In the genomic region with DNA sequence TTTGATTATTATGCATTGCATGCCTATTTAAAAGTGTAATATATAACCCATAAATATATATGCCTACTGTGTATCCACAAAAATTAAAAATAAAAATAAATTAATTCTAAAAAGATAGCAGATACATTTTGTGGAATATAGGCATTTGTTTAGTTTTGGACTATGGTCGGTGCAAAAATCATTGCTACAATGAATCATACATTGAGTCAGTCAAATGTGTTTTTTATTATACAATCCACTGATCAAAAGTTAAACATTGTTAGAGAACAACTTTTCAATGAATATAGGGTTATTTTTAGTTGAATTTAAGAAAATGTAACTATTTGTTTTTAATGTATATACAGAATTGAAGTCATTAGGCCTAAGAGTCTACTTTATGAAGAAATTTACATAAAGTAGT, we compare ENCODE assay signal across 35 cellular contexts.
"Had no signal": no experiment of that assay in that cellular context is flagged by ENCODE, and none has a peak within 500 bp of the region (broad histone marks: within the 10 kb centered on the region; RNA-seq: fewer than 3 reads in every experiment).

No MANE protein-coding gene starts in this region.

- FAIRE-seq: astrocyte, TTC549 had no signal

- DNase-seq: activated CD4-positive, alpha-beta memory T cell treated with anti-CD3 and anti-CD28 coated beads for 36 hours; activated CD4-positive, alpha-beta T cell treated with anti-CD3 and anti-CD28 coated beads for 1 hour; activated CD4-positive, alpha-beta T cell treated with anti-CD3 and anti-CD28 coated beads for 36 hours; activated CD4-positive, alpha-beta T cell treated with anti-CD3 and anti-CD28 coated beads, Interleukin-2, amount 10 ng/mL, durations not matched to agents 24 days and 14 days; activated CD4-positive, alpha-beta T cell treated with anti-CD3 and anti-CD28 coated beads, Interleukin-2, amount 50 U/mL, for 1 hour; activated CD4-positive, alpha-beta T cell treated with anti-CD3 and anti-CD28 coated beads, Interleukin-2, amount 50 U/mL, for 4 hours; activated CD4-positive, CD25-positive, alpha-beta regulatory T cell; activated CD8-positive, alpha-beta memory T cell treated with anti-CD3 and anti-CD28 coated beads, Interleukin-2, amount 50 U/mL, for 4 hours; activated CD8-positive, alpha-beta T cell treated with anti-CD3 and anti-CD28 coated beads for 36 hours; activated effector memory CD4-positive, alpha-beta T cell treated with anti-CD3 and anti-CD28 coated beads, Interleukin-2, amount 50 U/mL, for 16 hours; activated gamma-delta T cell treated with Interleukin-2 at 50 U/mL for 16 hours; activated naive CD4-positive, alpha-beta T cell; activated naive CD4-positive, alpha-beta T cell treated with anti-CD3 and anti-CD28 coated beads for 36 hours; activated naive CD4-positive, alpha-beta T cell treated with anti-CD3 and anti-CD28 coated beads, Interleukin-2, amount 50 U/mL, for 16 hours; activated naive CD8-positive, alpha-beta T cell treated with anti-CD3 and anti-CD28 coated beads for 36 hours; activated T-cell treated with anti-CD3 and anti-CD28 coated beads for 4 hours; activated T-cell treated with anti-CD3 and anti-CD28 coated beads, Interleukin-2, amount 50 U/mL, for 1 hour; activated T-cell treated with anti-CD3 and anti-CD28 coated beads, Interleukin-2, amount 50 U/mL, for 4 hours; activated T-cell treated with anti-CD3 and anti-CD28 coated beads, Interleukin-2, amount 50 U/mL, for 72 hours; amniotic stem cell; aorta; body of pancreas; brain microvascular endothelial cell; central memory CD4-positive, alpha-beta T cell; T-helper 1 cell; T-helper 2 cell; T-helper 9 cell; WERI-Rb-1 had no signal

- H3K27ac ChIP-seq: body of pancreas, brain microvascular endothelial cell, breast epithelium, WERI-Rb-1 had no signal

- H3K9me3 ChIP-seq: body of pancreas had no signal

- H3K4me1 ChIP-seq: body of pancreas, breast epithelium had no signal

- H3K27me3 ChIP-seq: body of pancreas, brain microvascular endothelial cell, breast epithelium had no signal

- H3K4me3 ChIP-seq: body of pancreas, breast epithelium had no signal

- H3K36me3 ChIP-seq: brain microvascular endothelial cell, breast epithelium, WERI-Rb-1 had no signal

- ATAC-seq: activated CD4-positive, alpha-beta T cell treated with anti-CD3 and anti-CD28 coated beads for 36 hours; activated CD4-positive, CD25-positive, alpha-beta regulatory T cell treated with anti-CD3 and anti-CD28 coated beads, Interleukin-2, amount 50 U/mL, for 24 hours; activated CD8-positive, alpha-beta T cell treated with anti-CD3 and anti-CD28 coated beads for 36 hours; activated naive CD4-positive, alpha-beta T cell treated with anti-CD3 and anti-CD28 coated beads, Interleukin-2, amount 50 U/mL, for 72 hours; activated T-cell treated with anti-CD3 and anti-CD28 coated beads, Interleukin-2, amount 50 U/mL, for 4 hours; activated T-cell treated with anti-CD3 and anti-CD28 coated beads, Interleukin-2, amount 50 U/mL, for 72 hours; activated T-helper 17 cell treated with anti-CD3 and anti-CD28 coated beads, Interleukin-2, amount 50 U/mL, for 72 hours; body of pancreas; WTC11 had no signal
